1 cellular context compared by ENCODE assay signal in genomic region chr16:1193143-1193824, GRCh38.
TF ChIP-seq lines count a peak whose summit lies in the region.

No MANE protein-coding gene starts in this region.

TF ChIP-seq in liver, 16 proteins besides CTCF, POLR2A, EP300 and RAD21 (continued from another document):
- TF ChIP-seq, protein P1, sequence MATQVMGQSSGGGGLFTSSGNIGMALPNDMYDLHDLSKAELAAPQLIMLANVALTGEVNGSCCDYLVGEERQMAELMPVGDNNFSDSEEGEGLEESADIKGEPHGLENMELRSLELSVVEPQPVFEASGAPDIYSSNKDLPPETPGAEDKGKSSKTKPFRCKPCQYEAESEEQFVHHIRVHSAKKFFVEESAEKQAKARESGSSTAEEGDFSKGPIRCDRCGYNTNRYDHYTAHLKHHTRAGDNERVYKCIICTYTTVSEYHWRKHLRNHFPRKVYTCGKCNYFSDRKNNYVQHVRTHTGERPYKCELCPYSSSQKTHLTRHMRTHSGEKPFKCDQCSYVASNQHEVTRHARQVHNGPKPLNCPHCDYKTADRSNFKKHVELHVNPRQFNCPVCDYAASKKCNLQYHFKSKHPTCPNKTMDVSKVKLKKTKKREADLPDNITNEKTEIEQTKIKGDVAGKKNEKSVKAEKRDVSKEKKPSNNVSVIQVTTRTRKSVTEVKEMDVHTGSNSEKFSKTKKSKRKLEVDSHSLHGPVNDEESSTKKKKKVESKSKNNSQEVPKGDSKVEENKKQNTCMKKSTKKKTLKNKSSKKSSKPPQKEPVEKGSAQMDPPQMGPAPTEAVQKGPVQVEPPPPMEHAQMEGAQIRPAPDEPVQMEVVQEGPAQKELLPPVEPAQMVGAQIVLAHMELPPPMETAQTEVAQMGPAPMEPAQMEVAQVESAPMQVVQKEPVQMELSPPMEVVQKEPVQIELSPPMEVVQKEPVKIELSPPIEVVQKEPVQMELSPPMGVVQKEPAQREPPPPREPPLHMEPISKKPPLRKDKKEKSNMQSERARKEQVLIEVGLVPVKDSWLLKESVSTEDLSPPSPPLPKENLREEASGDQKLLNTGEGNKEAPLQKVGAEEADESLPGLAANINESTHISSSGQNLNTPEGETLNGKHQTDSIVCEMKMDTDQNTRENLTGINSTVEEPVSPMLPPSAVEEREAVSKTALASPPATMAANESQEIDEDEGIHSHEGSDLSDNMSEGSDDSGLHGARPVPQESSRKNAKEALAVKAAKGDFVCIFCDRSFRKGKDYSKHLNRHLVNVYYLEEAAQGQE (IDR thresholded peaks at IDR 0.05): peak; percentile 52
- no peak for TF ChIP-seq TAF1 (conservative IDR thresholded peaks at IDR 0.05)
- TF ChIP-seq GABPA (IDR thresholded peaks at IDR 0.05 in 1 of 2, conservative IDR thresholded peaks at IDR 0.05 in 1 of 2): no peak
- no peak for TF ChIP-seq NR2F2 (IDR thresholded peaks at IDR 0.05)
- TF ChIP-seq JUND (IDR thresholded peaks at IDR 0.05): peak in 1 of 2 donors; percentile 80
- TF ChIP-seq, protein P2, sequence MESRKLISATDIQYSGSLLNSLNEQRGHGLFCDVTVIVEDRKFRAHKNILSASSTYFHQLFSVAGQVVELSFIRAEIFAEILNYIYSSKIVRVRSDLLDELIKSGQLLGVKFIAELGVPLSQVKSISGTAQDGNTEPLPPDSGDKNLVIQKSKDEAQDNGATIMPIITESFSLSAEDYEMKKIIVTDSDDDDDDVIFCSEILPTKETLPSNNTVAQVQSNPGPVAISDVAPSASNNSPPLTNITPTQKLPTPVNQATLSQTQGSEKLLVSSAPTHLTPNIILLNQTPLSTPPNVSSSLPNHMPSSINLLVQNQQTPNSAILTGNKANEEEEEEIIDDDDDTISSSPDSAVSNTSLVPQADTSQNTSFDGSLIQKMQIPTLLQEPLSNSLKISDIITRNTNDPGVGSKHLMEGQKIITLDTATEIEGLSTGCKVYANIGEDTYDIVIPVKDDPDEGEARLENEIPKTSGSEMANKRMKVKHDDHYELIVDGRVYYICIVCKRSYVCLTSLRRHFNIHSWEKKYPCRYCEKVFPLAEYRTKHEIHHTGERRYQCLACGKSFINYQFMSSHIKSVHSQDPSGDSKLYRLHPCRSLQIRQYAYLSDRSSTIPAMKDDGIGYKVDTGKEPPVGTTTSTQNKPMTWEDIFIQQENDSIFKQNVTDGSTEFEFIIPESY (IDR thresholded peaks at IDR 0.05): no peak
- TF ChIP-seq RXRA (IDR thresholded peaks at IDR 0.05): peak in 1 of 2 donors; percentile 73
- peak; percentile 62 for TF ChIP-seq YY1 (IDR thresholded peaks at IDR 0.05)
